Comparison of ENCODE assay signal across 14 cellular contexts in genomic region chr13:39040206-39040605, GRCh38. TPM values are rescaled to one million over a fixed set of nuclear protein-coding genes. Genes with fewer than 3 reads are reported as not detected.
A peak's percentile ranks its signal among the peaks of the same experiment; 100 is the strongest.
DNase-seq lines count a peak whose midpoint lies in the region; ATAC-seq and TF ChIP-seq lines count a peak whose summit lies in the region.
"Had no signal": no experiment of that assay in that cellular context is flagged by ENCODE, and none has a peak within 500 bp of the region (broad histone marks: within the 10 kb centered on the region; RNA-seq: fewer than 3 reads in every experiment).

No MANE protein-coding gene starts in this region.

- H3K9ac ChIP-seq in subcutaneous abdominal adipose tissue (ENCODE audit: low read length in 5 of 5), result peak overlapping the region in 3 of 5 donors; percentile 51 to 74 (median 64)

- no peaks in the 10 kb centered on the region for H3K9me3 Mint-ChIP-seq in activated T-cell treated with anti-CD3 and anti-CD28 coated beads, Interleukin-2, amount 50 U/mL, for 72 hours
- no peaks in the 10 kb centered on the region for H3K9me3 Mint-ChIP-seq in WTC11

- peaks cover 0 to 18% (median 16%) of the 10 kb centered on the region in 5 donors for H3K36me3 ChIP-seq in subcutaneous abdominal adipose tissue (ENCODE audit: control insufficient read depth in 5 of 5, insufficient read depth in 5 of 5, low read length in 5 of 5)

- CTCF ChIA-PET in WTC11 (lab: Charles Lee), result no interaction called here
- CTCF ChIA-PET in HEK293T (lab: Yijun Ruan, JAX), result no interaction called here

- H3K27ac ChIP-seq in subcutaneous abdominal adipose tissue (ENCODE audit: low read depth, low read length), result peak overlapping the region; percentile 84
- H3K27ac ChIP-seq: pancreas had no signal

- peaks cover 6 to 50% (median 48%) of the 10 kb centered on the region in 5 donors for H3K4me1 ChIP-seq in subcutaneous abdominal adipose tissue (ENCODE audit: control insufficient read depth in 5 of 5, insufficient read depth in 5 of 5, low read length in 5 of 5)

- no peaks in the 10 kb centered on the region for H3K27me3 Mint-ChIP-seq in activated T-cell treated with anti-CD3 and anti-CD28 coated beads, Interleukin-2, amount 50 U/mL, for 72 hours (ENCODE audit: low read depth)
- H3K27me3 Mint-ChIP-seq in WTC11 (ENCODE audit: low read depth), result no peaks in the 10 kb centered on the region

- H3K36me3 Mint-ChIP-seq in activated T-cell treated with anti-CD3 and anti-CD28 coated beads, Interleukin-2, amount 50 U/mL, for 72 hours (ENCODE audit: insufficient read depth in 2 of 2), result peaks cover 5 to 27% of the 10 kb centered on the region in 2 donors
- peaks cover 6% of the 10 kb centered on the region for H3K36me3 Mint-ChIP-seq in WTC11

- DNase-seq in activated T-cell treated with anti-CD3 and anti-CD28 coated beads, Interleukin-2, amount 50 U/mL, for 72 hours, result no peak
- no peak for DNase-seq in activated T-cell treated with anti-CD3 and anti-CD28 coated beads for 4 hours
- no peak for DNase-seq in WTC11 (ENCODE audit: low spot score)
- DNase-seq in iris pigment epithelial cell (ENCODE audit: low read depth), result peak; percentile 17
- DNase-seq in SHP77 (lab: John Stamatoyannopoulos, UW), result no peak
- no peak for DNase-seq in HEK293T (ENCODE audit: extremely low spot score)
- DNase-seq: activated gamma-delta T cell, cortex of kidney, NCI-H2029 treated with DMSO at 0.1 percent for 48 hours, OCI-M1, pancreas had no signal

- no peak for TF ChIP-seq CTCF in WTC11 (IDR thresholded peaks at IDR 0.05)

- peaks cover 0 to 2% (median 0%) of the 10 kb centered on the region in 5 donors for H3K27me3 ChIP-seq in subcutaneous abdominal adipose tissue (ENCODE audit: control insufficient read depth in 5 of 5, insufficient read depth in 4 of 5, low read length in 5 of 5)
- H3K27me3 ChIP-seq: pancreas had no signal

- POLR2A ChIA-PET in WTC11 (lab: Charles Lee) (no interaction called here), HEK293T (lab: Yijun Ruan, JAX) (no interaction called here)

- no peaks in the 10 kb centered on the region for H3K9me3 ChIP-seq in subcutaneous abdominal adipose tissue (ENCODE audit: control insufficient read depth in 5 of 5, low read length in 5 of 5)
- H3K9me3 ChIP-seq: pancreas had no signal

- H3K4me1 Mint-ChIP-seq in activated T-cell treated with anti-CD3 and anti-CD28 coated beads, Interleukin-2, amount 50 U/mL, for 72 hours (ENCODE audit: low read depth), result peaks cover 37% of the 10 kb centered on the region
- H3K4me1 Mint-ChIP-seq in WTC11, result peaks cover 16% of the 10 kb centered on the region

- peak overlapping the region in 1 of 5 donors; percentile 47 for H3K4me3 ChIP-seq in subcutaneous abdominal adipose tissue (ENCODE audit: low read depth in 1 of 5, low read length in 5 of 5)

- no peak for ATAC-seq in activated T-cell treated with anti-CD3 and anti-CD28 coated beads, Interleukin-2, amount 50 U/mL, for 72 hours (replicated peaks in 1 of 2)
- ATAC-seq in WTC11 (no peak), HG02610 (IDR thresholded peaks at IDR 0.05; ENCODE audit: unreplicated experiment) (no peak)
- ATAC-seq: pancreas had no signal

- H3K4me3 Mint-ChIP-seq in activated T-cell treated with anti-CD3 and anti-CD28 coated beads, Interleukin-2, amount 50 U/mL, for 72 hours, result peak overlapping the region; percentile 74 to 87
- peak overlapping the region; percentile 16; the same call in 1 of the 2 replicates for H3K4me3 Mint-ChIP-seq in WTC11

- no peak overlapping the region for H3K27ac Mint-ChIP-seq in activated T-cell treated with anti-CD3 and anti-CD28 coated beads, Interleukin-2, amount 50 U/mL, for 72 hours
- no peak overlapping the region for H3K27ac Mint-ChIP-seq in WTC11

TF ChIP-seq in WTC11, 78 proteins besides CTCF, POLR2A, EP300 and RAD21 (continues in another document):
- TF ChIP-seq ZNF263 (CRISPR knock-in tag; IDR thresholded peaks at IDR 0.05; ENCODE audit: low read depth) (no peak), ZNF512 (CRISPR knock-in tag; IDR thresholded peaks at IDR 0.05; ENCODE audit: borderline replicate concordance) (no peak), ESRRA (CRISPR knock-in tag; IDR thresholded peaks at IDR 0.05; ENCODE audit: borderline replicate concordance) (no peak)

TF ChIP-seq in HEK293T, 16 proteins besides CTCF, POLR2A, EP300 and RAD21:
- TF ChIP-seq SP1 (IDR thresholded peaks at IDR 0.05) (no peak), FOXA1 (IDR thresholded peaks at IDR 0.05) (no peak), FOXK2 (IDR thresholded peaks at IDR 0.05) (no peak), LEF1 (IDR thresholded peaks at IDR 0.05; ENCODE audit: borderline replicate concordance) (no peak), FOXM1 (IDR thresholded peaks at IDR 0.05; ENCODE audit: borderline replicate concordance) (no peak), CTBP1 (IDR thresholded peaks at IDR 0.05; ENCODE audit: borderline replicate concordance) (no peak), L3MBTL2 (conservative IDR thresholded peaks at IDR 0.05) (no peak)

RNA-seq across cellular contexts. Expression of gene NHLRC3, which starts 1.9 kb away (rescaled TPM):
- total RNA-seq in activated T-cell treated with anti-CD3 and anti-CD28 coated beads, Interleukin-2, amount 50 U/mL, for 72 hours, result 10 to 100 TPM; 27.1 to 30.3 TPM
- total RNA-seq in WTC11 (2021), result 17.2 to 19.9 TPM (median 18.8 TPM) in 3 replicates

RNA-seq across cellular contexts. Expression of gene PROSER1, which starts 2.3 kb away (rescaled TPM):
- 100 to 1,000 TPM; 114 to 116 TPM for total RNA-seq in activated T-cell treated with anti-CD3 and anti-CD28 coated beads, Interleukin-2, amount 50 U/mL, for 72 hours
- 73.6 to 94.6 TPM (median 74.3 TPM) in 3 replicates for total RNA-seq in WTC11 (2021)

RNA-seq across cellular contexts. Expression of gene STOML3, which starts 49.6 kb away (rescaled TPM):
- not detected for total RNA-seq in activated T-cell treated with anti-CD3 and anti-CD28 coated beads, Interleukin-2, amount 50 U/mL, for 72 hours
- not detected in 3 replicates for total RNA-seq in WTC11 (2021)
- total RNA-seq: H4, pancreas had no signal
